7 cellular contexts compared by ENCODE assay signal in the genomic region with DNA sequence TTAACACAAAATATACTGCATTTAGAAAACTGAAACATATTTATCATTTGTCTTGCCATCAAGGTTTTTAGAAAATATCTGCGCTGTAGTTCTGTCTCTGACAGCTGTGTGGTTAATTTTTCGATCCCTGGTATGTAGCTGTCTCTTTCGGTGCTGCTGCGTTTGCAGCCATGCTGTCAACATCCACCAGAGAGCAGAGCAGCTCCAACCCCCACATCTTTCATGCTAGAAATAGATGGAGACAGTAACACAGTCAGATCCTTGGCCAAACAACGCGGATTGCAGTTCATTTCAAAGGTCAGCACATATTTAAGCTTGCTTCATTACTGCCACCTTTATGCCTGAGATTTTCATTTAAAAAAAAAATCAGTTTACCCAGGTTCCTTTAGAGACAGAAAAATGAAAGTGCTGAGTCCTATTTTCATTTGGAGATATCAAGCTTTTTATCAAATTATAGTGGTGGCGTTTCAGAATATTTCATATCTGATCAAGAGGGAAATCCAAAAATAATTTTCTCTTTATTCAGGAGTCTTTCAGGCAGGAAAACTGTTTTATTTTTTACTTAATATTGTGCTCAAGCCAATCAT.
DNase-seq lines count a peak whose midpoint lies in the region; ATAC-seq and TF ChIP-seq lines count a peak whose summit lies in the region.

No MANE protein-coding gene starts in this region.

- no peaks in the 10 kb centered on the region for H3K9me2 ChIP-seq in Karpas-422 (replicated peaks; ENCODE audit: insufficient read depth, low read length)

- no peaks in the 10 kb centered on the region for H3K36me3 Mint-ChIP-seq in natural killer cell
- no peaks in the 10 kb centered on the region for H3K36me3 Mint-ChIP-seq in stimulated activated memory B cell treated with anti-CD40 and anti-IgM and Interleukin-4, amounts not matched to agents 10 μg/mL and 1 μg/mL and 100 μg/mL, for 72 hours

- H4K20me1 ChIP-seq in Karpas-422 (ENCODE audit: insufficient read depth, low read depth, low read length): no peaks in the 10 kb centered on the region

- H3K27ac ChIP-seq in Karpas-422 (ENCODE audit: low read length): no peak overlapping the region
- H3K27ac ChIP-seq in SK-N-MC: peak overlapping the region; percentile 97

- H3K79me2 ChIP-seq in Karpas-422 (ENCODE audit: low read length): no peaks in the 10 kb centered on the region

- no peaks in the 10 kb centered on the region for H3K9me3 ChIP-seq in Karpas-422 (ENCODE audit: low read length)
- no peaks in the 10 kb centered on the region; the same call in 1 of the 2 replicates for H3K9me3 ChIP-seq in SK-N-MC (ENCODE audit: low read depth, low read length)

- no peak for TF ChIP-seq CTCF in natural killer cell (IDR thresholded peaks at IDR 0.05)

- H3K4me1 ChIP-seq in Karpas-422 (ENCODE audit: low read length): no peaks in the 10 kb centered on the region

- no peaks in the 10 kb centered on the region for H3K27me3 Mint-ChIP-seq in natural killer cell (ENCODE audit: low read depth in 2 of 2)
- no peaks in the 10 kb centered on the region for H3K27me3 Mint-ChIP-seq in stimulated activated memory B cell treated with anti-CD40 and anti-IgM and Interleukin-4, amounts not matched to agents 10 μg/mL and 1 μg/mL and 100 μg/mL, for 72 hours

- H3K9ac ChIP-seq in Karpas-422 (ENCODE audit: low read length): no peak overlapping the region
- peak overlapping the region; percentile 89 for H3K9ac ChIP-seq in SK-N-MC (ENCODE audit: insufficient read length)

- H2AFZ ChIP-seq in Karpas-422 (ENCODE audit: low read length): no peak overlapping the region

- no peaks in the 10 kb centered on the region for H3K9me3 Mint-ChIP-seq in natural killer cell
- no peaks in the 10 kb centered on the region for H3K9me3 Mint-ChIP-seq in stimulated activated memory B cell treated with anti-CD40 and anti-IgM and Interleukin-4, amounts not matched to agents 10 μg/mL and 1 μg/mL and 100 μg/mL, for 72 hours

- H3K4me3 ChIP-seq in Karpas-422 (ENCODE audit: low read length) (no peak overlapping the region), SK-N-MC (peak overlapping the region; percentile 82)

- no peak overlapping the region for H3K4me2 ChIP-seq in Karpas-422 (ENCODE audit: low read depth, low read length, poor library complexity, severe bottlenecking)

- DNase-seq in Karpas-422: peak; percentile 55
- DNase-seq in SK-N-MC (ENCODE audit: low read depth, low spot score): no peak
- peak; percentile 72 to 91 for DNase-seq in hippocampal formation (lab: John Stamatoyannopoulos, UW)
- no peak for DNase-seq in natural killer cell
- no peak for DNase-seq in NCI-H2196 treated with DMSO at 0.1 percent for 48 hours (lab: John Stamatoyannopoulos, UW; ENCODE audit: unreplicated experiment)

- H3K36me3 ChIP-seq in Karpas-422 (ENCODE audit: insufficient read depth, low read length) (no peaks in the 10 kb centered on the region), SK-N-MC (ENCODE audit: insufficient read depth, low read length) (no peaks in the 10 kb centered on the region)

- intact Hi-C loops in natural killer cell (cut with micrococcal nuclease): no loop called here

- no peaks in the 10 kb centered on the region for H3K4me1 Mint-ChIP-seq in natural killer cell
- H3K4me1 Mint-ChIP-seq in stimulated activated memory B cell treated with anti-CD40 and anti-IgM and Interleukin-4, amounts not matched to agents 10 μg/mL and 1 μg/mL and 100 μg/mL, for 72 hours: no peaks in the 10 kb centered on the region

- H3K27me3 ChIP-seq in Karpas-422 (ENCODE audit: low read length): no peaks in the 10 kb centered on the region

- ATAC-seq in GM18505 (IDR thresholded peaks at IDR 0.05; ENCODE audit: unreplicated experiment) (peak; percentile 72), natural killer cell (no peak)
- ATAC-seq in stimulated activated memory B cell treated with anti-CD40 and anti-IgM and Interleukin-4, amounts not matched to agents 10 μg/mL and 1 μg/mL and 100 μg/mL, for 72 hours: no peak

- no peak overlapping the region for H3K4me3 Mint-ChIP-seq in natural killer cell
- no peak overlapping the region for H3K4me3 Mint-ChIP-seq in stimulated activated memory B cell treated with anti-CD40 and anti-IgM and Interleukin-4, amounts not matched to agents 10 μg/mL and 1 μg/mL and 100 μg/mL, for 72 hours

- no peak overlapping the region for H3K27ac Mint-ChIP-seq in natural killer cell
- no peak overlapping the region for H3K27ac Mint-ChIP-seq in stimulated activated memory B cell treated with anti-CD40 and anti-IgM and Interleukin-4, amounts not matched to agents 10 μg/mL and 1 μg/mL and 100 μg/mL, for 72 hours

- TF ChIP-seq POLR2A in GM18505 (IDR thresholded peaks at IDR 0.05; ENCODE audit: borderline replicate concordance, extremely low read depth, insufficient read depth, insufficient read length): no peak

Comparison
In these comparisons a context has a peak if more than half of its experiments do, and no peak if none do; other contexts are left out.
1. DNase-seq: peak in Karpas-422 (single experiment) and hippocampal formation (2 of 2); none in SK-N-MC (single experiment), natural killer cell (single experiment) and NCI-H2196 treated with DMSO at 0.1 percent for 48 hours (single experiment).